ENCODE assay signal across 29 cellular contexts in genomic region chr5:177163500-177163899, GRCh38.
"Had no signal": no experiment of that assay in that cellular context is flagged by ENCODE, and none has a peak within 500 bp of the region (broad histone marks: within the 10 kb centered on the region; RNA-seq: fewer than 3 reads in every experiment).

No MANE protein-coding gene starts in this region.

- H3K9me3 Mint-ChIP-seq: activated CD4-positive, alpha-beta T cell treated with anti-CD3 and anti-CD28 coated beads, Interleukin-2, amount 10 ng/mL, durations not matched to agents 24 days and 14 days; activated CD8-positive, alpha-beta T cell treated with anti-CD3 and anti-CD28 coated beads for 36 hours; activated naive CD4-positive, alpha-beta T cell treated with anti-CD3 and anti-CD28 coated beads, Interleukin-2, amount 10 ng/mL, durations not matched to agents 7 days and 5 days; activated naive CD8-positive, alpha-beta T cell treated with anti-CD3 and anti-CD28 coated beads, Interleukin-2, amount 10 ng/mL, durations not matched to agents 7 days and 5 days; activated T-cell treated with anti-CD3 and anti-CD28 coated beads, Interleukin-2, amount 50 U/mL, for 24 hours; central memory CD8-positive, alpha-beta T cell; T-helper 2 cell treated with Interferon-gamma antibody and Interleukin-4, amounts not matched to agents 5 μg/mL and 100 μg/mL, for 36 hours had no signal

- H3K4me3 Mint-ChIP-seq: activated CD4-positive, alpha-beta T cell treated with anti-CD3 and anti-CD28 coated beads, Interleukin-2, amount 10 ng/mL, durations not matched to agents 24 days and 14 days; activated CD8-positive, alpha-beta T cell treated with anti-CD3 and anti-CD28 coated beads for 36 hours; activated naive CD4-positive, alpha-beta T cell treated with anti-CD3 and anti-CD28 coated beads, Interleukin-2, amount 10 ng/mL, durations not matched to agents 7 days and 5 days; activated naive CD8-positive, alpha-beta T cell treated with anti-CD3 and anti-CD28 coated beads, Interleukin-2, amount 10 ng/mL, durations not matched to agents 7 days and 5 days; activated T-cell treated with anti-CD3 and anti-CD28 coated beads, Interleukin-2, amount 50 U/mL, for 24 hours; central memory CD8-positive, alpha-beta T cell; T-helper 2 cell treated with Interferon-gamma antibody and Interleukin-4, amounts not matched to agents 5 μg/mL and 100 μg/mL, for 36 hours had no signal

- H3K4me1 ChIP-seq: ascending aorta, Peyer's patch had no signal

- H3K4me3 ChIP-seq: ascending aorta, cardiac muscle cell, K562, Peyer's patch had no signal

- H3K27me3 ChIP-seq: ascending aorta, cardiac muscle cell, Peyer's patch had no signal

- H3K27ac Mint-ChIP-seq: activated CD4-positive, alpha-beta T cell treated with anti-CD3 and anti-CD28 coated beads, Interleukin-2, amount 10 ng/mL, durations not matched to agents 24 days and 14 days; activated CD8-positive, alpha-beta T cell treated with anti-CD3 and anti-CD28 coated beads for 36 hours; activated naive CD4-positive, alpha-beta T cell treated with anti-CD3 and anti-CD28 coated beads, Interleukin-2, amount 10 ng/mL, durations not matched to agents 7 days and 5 days; activated naive CD8-positive, alpha-beta T cell treated with anti-CD3 and anti-CD28 coated beads, Interleukin-2, amount 10 ng/mL, durations not matched to agents 7 days and 5 days; activated T-cell treated with anti-CD3 and anti-CD28 coated beads, Interleukin-2, amount 50 U/mL, for 24 hours; T-helper 2 cell treated with Interferon-gamma antibody and Interleukin-4, amounts not matched to agents 5 μg/mL and 100 μg/mL, for 36 hours had no signal

- H3K27ac ChIP-seq: ascending aorta, cardiac muscle cell, Peyer's patch, RWPE1 had no signal

- FAIRE-seq: K562, TTC549 had no signal

- ATAC-seq: activated CD8-positive, alpha-beta T cell treated with anti-CD3 and anti-CD28 coated beads for 36 hours; K562; PC-3; Right ventricle myocardium inferior had no signal

- H3K9me3 ChIP-seq: ascending aorta, Peyer's patch had no signal

- H3K4me1 Mint-ChIP-seq: activated CD4-positive, alpha-beta T cell treated with anti-CD3 and anti-CD28 coated beads, Interleukin-2, amount 10 ng/mL, durations not matched to agents 24 days and 14 days; activated naive CD4-positive, alpha-beta T cell treated with anti-CD3 and anti-CD28 coated beads, Interleukin-2, amount 10 ng/mL, durations not matched to agents 7 days and 5 days; activated naive CD8-positive, alpha-beta T cell treated with anti-CD3 and anti-CD28 coated beads, Interleukin-2, amount 10 ng/mL, durations not matched to agents 7 days and 5 days; central memory CD8-positive, alpha-beta T cell had no signal

- H3K27me3 Mint-ChIP-seq: activated CD4-positive, alpha-beta T cell treated with anti-CD3 and anti-CD28 coated beads, Interleukin-2, amount 10 ng/mL, durations not matched to agents 24 days and 14 days; activated CD8-positive, alpha-beta T cell treated with anti-CD3 and anti-CD28 coated beads for 36 hours; activated naive CD4-positive, alpha-beta T cell treated with anti-CD3 and anti-CD28 coated beads, Interleukin-2, amount 10 ng/mL, durations not matched to agents 7 days and 5 days; activated naive CD8-positive, alpha-beta T cell treated with anti-CD3 and anti-CD28 coated beads, Interleukin-2, amount 10 ng/mL, durations not matched to agents 7 days and 5 days; activated T-cell treated with anti-CD3 and anti-CD28 coated beads, Interleukin-2, amount 50 U/mL, for 24 hours; central memory CD8-positive, alpha-beta T cell had no signal

- DNase-seq: activated CD4-positive, alpha-beta T cell treated with anti-CD3 and anti-CD28 coated beads, Interleukin-2, amount 10 ng/mL, durations not matched to agents 24 days and 14 days; activated CD4-positive, alpha-beta T cell treated with anti-CD3 and anti-CD28 coated beads, Interleukin-2, amount 50 U/mL, for 4 hours; activated CD8-positive, alpha-beta T cell treated with anti-CD3 and anti-CD28 coated beads for 36 hours; activated effector memory CD4-positive, alpha-beta T cell treated with Interleukin-2 at 50 U/mL for 16 hours; activated naive CD4-positive, alpha-beta T cell treated with anti-CD3 and anti-CD28 coated beads, Interleukin-2, amount 10 ng/mL, durations not matched to agents 7 days and 5 days; activated naive CD8-positive, alpha-beta T cell treated with anti-CD3 and anti-CD28 coated beads, Interleukin-2, amount 10 ng/mL, durations not matched to agents 7 days and 5 days; amygdala; NCI-H1105; NCI-H1417 treated with DMSO at 0.1 percent for 48 hours; NCI-H187 treated with DMSO at 0.1 percent for 48 hours; NCI-H2081; NCI-H2171 treated with DMSO at 0.1 percent for 48 hours; NCI-H2227 treated with DMSO at 0.1 percent for 48 hours; NCI-H446; NCI-H510A treated with DMSO at 0.1 percent for 48 hours; NCI-H526 treated with DMSO at 0.1 percent for 48 hours; NCI-H774; PC-3; Peyer's patch; SIG-M5 had no signal
